1 cellular context compared by ENCODE assay signal in the genomic region with DNA sequence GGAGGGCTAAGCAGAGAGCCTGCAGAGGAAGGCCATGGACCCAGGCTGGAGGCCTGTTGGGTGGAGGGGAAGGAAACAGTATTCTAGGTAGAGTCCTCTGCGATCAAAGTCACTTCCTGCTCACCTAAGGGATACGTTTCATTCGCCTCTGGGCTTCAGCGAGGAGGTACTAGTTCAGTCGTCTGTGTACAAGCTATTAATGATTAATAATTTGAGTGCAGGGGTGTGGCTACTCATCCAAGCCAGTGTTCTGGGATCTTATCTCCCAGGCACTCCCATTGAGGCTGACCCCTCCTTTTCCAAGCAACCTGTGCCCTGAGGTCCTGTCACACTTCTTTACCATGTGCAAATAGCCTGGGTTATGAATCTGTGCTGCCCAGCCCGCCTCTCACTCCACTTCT.
TF ChIP-seq lines count a peak whose summit lies in the region.

No MANE protein-coding gene starts in this region.

TF ChIP-seq in HepG2, 621 proteins besides CTCF, POLR2A, EP300 and RAD21 (continued from another document and continues in another):
- TF ChIP-seq, protein P1, sequence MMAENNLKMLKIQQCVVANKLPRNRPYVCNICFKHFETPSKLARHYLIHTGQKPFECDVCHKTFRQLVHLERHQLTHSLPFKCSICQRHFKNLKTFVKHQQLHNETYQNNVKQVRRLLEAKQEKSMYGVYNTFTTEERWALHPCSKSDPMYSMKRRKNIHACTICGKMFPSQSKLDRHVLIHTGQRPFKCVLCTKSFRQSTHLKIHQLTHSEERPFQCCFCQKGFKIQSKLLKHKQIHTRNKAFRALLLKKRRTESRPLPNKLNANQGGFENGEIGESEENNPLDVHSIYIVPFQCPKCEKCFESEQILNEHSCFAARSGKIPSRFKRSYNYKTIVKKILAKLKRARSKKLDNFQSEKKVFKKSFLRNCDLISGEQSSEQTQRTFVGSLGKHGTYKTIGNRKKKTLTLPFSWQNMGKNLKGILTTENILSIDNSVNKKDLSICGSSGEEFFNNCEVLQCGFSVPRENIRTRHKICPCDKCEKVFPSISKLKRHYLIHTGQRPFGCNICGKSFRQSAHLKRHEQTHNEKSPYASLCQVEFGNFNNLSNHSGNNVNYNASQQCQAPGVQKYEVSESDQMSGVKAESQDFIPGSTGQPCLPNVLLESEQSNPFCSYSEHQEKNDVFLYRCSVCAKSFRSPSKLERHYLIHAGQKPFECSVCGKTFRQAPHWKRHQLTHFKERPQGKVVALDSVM (CRISPR knock-in tag; IDR thresholded peaks at IDR 0.05) = no peak
- no peak for TF ChIP-seq ZNF333 (CRISPR knock-in tag; IDR thresholded peaks at IDR 0.05; ENCODE audit: borderline replicate concordance)
- no peak for TF ChIP-seq XBP1 (CRISPR knock-in tag; IDR thresholded peaks at IDR 0.05)
- no peak for TF ChIP-seq ATF7-NPFF (CRISPR knock-in tag; IDR thresholded peaks at IDR 0.05; ENCODE audit: low read depth)
- TF ChIP-seq, protein P2, sequence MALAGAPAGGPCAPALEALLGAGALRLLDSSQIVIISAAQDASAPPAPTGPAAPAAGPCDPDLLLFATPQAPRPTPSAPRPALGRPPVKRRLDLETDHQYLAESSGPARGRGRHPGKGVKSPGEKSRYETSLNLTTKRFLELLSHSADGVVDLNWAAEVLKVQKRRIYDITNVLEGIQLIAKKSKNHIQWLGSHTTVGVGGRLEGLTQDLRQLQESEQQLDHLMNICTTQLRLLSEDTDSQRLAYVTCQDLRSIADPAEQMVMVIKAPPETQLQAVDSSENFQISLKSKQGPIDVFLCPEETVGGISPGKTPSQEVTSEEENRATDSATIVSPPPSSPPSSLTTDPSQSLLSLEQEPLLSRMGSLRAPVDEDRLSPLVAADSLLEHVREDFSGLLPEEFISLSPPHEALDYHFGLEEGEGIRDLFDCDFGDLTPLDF (CRISPR knock-in tag; IDR thresholded peaks at IDR 0.05) = no peak
- peak; percentile 41; the same call in 1 of the 2 replicates for TF ChIP-seq RXRB (CRISPR knock-in tag; IDR thresholded peaks at IDR 0.05; ENCODE audit: borderline replicate concordance)
- no peak for TF ChIP-seq MEIS1 (CRISPR knock-in tag; IDR thresholded peaks at IDR 0.05; ENCODE audit: borderline replicate concordance)
- TF ChIP-seq ZNF883 (CRISPR knock-in tag; IDR thresholded peaks at IDR 0.05; ENCODE audit: not compliant biosample characterization) = no peak
- TF ChIP-seq, protein P3, sequence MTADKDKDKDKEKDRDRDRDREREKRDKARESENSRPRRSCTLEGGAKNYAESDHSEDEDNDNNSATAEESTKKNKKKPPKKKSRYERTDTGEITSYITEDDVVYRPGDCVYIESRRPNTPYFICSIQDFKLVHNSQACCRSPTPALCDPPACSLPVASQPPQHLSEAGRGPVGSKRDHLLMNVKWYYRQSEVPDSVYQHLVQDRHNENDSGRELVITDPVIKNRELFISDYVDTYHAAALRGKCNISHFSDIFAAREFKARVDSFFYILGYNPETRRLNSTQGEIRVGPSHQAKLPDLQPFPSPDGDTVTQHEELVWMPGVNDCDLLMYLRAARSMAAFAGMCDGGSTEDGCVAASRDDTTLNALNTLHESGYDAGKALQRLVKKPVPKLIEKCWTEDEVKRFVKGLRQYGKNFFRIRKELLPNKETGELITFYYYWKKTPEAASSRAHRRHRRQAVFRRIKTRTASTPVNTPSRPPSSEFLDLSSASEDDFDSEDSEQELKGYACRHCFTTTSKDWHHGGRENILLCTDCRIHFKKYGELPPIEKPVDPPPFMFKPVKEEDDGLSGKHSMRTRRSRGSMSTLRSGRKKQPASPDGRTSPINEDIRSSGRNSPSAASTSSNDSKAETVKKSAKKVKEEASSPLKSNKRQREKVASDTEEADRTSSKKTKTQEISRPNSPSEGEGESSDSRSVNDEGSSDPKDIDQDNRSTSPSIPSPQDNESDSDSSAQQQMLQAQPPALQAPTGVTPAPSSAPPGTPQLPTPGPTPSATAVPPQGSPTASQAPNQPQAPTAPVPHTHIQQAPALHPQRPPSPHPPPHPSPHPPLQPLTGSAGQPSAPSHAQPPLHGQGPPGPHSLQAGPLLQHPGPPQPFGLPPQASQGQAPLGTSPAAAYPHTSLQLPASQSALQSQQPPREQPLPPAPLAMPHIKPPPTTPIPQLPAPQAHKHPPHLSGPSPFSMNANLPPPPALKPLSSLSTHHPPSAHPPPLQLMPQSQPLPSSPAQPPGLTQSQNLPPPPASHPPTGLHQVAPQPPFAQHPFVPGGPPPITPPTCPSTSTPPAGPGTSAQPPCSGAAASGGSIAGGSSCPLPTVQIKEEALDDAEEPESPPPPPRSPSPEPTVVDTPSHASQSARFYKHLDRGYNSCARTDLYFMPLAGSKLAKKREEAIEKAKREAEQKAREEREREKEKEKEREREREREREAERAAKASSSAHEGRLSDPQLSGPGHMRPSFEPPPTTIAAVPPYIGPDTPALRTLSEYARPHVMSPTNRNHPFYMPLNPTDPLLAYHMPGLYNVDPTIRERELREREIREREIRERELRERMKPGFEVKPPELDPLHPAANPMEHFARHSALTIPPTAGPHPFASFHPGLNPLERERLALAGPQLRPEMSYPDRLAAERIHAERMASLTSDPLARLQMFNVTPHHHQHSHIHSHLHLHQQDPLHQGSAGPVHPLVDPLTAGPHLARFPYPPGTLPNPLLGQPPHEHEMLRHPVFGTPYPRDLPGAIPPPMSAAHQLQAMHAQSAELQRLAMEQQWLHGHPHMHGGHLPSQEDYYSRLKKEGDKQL (CRISPR knock-in tag; IDR thresholded peaks at IDR 0.05; ENCODE audit: low read depth) = no peak
- no peak for TF ChIP-seq NR2C2 (CRISPR knock-in tag; IDR thresholded peaks at IDR 0.05; ENCODE audit: borderline replicate concordance)
- TF ChIP-seq, protein P4, sequence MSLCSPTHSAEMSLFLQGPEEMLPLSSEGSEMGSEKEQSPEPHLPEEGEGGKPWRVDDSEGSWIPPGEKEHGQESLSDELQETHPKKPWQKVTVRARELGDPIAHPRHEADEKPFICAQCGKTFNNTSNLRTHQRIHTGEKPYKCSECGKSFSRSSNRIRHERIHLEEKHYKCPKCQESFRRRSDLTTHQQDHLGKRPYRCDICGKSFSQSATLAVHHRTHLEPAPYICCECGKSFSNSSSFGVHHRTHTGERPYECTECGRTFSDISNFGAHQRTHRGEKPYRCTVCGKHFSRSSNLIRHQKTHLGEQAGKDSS (CRISPR knock-in tag; IDR thresholded peaks at IDR 0.05; ENCODE audit: borderline replicate concordance, low read depth) = no peak
- no peak for TF ChIP-seq ZNF20 (CRISPR knock-in tag; IDR thresholded peaks at IDR 0.05)
- no peak for TF ChIP-seq ZNF713 (CRISPR knock-in tag; IDR thresholded peaks at IDR 0.05)
- TF ChIP-seq, protein P5, sequence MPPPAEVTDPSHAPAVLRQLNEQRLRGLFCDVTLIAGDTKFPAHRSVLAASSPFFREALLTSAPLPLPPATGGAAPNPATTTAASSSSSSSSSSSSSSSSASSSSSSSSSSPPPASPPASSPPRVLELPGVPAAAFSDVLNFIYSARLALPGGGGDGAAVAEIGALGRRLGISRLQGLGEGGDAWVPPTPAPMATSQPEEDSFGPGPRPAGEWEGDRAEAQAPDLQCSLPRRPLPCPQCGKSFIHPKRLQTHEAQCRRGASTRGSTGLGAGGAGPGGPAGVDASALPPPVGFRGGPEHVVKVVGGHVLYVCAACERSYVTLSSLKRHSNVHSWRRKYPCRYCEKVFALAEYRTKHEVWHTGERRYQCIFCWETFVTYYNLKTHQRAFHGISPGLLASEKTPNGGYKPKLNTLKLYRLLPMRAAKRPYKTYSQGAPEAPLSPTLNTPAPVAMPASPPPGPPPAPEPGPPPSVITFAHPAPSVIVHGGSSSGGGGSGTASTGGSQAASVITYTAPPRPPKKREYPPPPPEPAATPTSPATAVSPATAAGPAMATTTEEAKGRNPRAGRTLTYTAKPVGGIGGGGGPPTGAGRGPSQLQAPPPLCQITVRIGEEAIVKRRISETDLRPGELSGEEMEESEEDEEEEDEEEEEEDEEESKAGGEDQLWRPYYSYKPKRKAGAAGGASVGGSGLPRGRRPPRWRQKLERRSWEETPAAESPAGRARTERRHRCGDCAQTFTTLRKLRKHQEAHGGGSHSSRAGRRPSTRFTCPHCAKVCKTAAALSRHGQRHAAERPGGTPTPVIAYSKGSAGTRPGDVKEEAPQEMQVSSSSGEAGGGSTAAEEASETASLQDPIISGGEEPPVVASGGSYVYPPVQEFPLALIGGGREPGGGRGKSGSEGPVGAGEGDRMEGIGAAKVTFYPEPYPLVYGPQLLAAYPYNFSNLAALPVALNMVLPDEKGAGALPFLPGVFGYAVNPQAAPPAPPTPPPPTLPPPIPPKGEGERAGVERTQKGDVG (CRISPR knock-in tag; IDR thresholded peaks at IDR 0.05; ENCODE audit: borderline replicate concordance) = no peak
- TF ChIP-seq KDM5A (IDR thresholded peaks at IDR 0.05; ENCODE audit: borderline replicate concordance, low read length) = no peak
- TF ChIP-seq RFX1 (IDR thresholded peaks at IDR 0.05) = no peak
- no peak for TF ChIP-seq ZKSCAN8 (CRISPR knock-in tag; IDR thresholded peaks at IDR 0.05; ENCODE audit: borderline replicate concordance)
- TF ChIP-seq, protein P6, sequence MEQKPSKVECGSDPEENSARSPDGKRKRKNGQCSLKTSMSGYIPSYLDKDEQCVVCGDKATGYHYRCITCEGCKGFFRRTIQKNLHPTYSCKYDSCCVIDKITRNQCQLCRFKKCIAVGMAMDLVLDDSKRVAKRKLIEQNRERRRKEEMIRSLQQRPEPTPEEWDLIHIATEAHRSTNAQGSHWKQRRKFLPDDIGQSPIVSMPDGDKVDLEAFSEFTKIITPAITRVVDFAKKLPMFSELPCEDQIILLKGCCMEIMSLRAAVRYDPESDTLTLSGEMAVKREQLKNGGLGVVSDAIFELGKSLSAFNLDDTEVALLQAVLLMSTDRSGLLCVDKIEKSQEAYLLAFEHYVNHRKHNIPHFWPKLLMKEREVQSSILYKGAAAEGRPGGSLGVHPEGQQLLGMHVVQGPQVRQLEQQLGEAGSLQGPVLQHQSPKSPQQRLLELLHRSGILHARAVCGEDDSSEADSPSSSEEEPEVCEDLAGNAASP (CRISPR knock-in tag; IDR thresholded peaks at IDR 0.05; ENCODE audit: borderline replicate concordance) = no peak
- TF ChIP-seq ZNF792 (CRISPR knock-in tag; IDR thresholded peaks at IDR 0.05) = no peak
- TF ChIP-seq GLI4 (CRISPR knock-in tag; IDR thresholded peaks at IDR 0.05; ENCODE audit: borderline replicate concordance) = no peak
- TF ChIP-seq, protein P7, sequence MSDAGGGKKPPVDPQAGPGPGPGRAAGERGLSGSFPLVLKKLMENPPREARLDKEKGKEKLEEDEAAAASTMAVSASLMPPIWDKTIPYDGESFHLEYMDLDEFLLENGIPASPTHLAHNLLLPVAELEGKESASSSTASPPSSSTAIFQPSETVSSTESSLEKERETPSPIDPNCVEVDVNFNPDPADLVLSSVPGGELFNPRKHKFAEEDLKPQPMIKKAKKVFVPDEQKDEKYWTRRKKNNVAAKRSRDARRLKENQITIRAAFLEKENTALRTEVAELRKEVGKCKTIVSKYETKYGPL (CRISPR knock-in tag; IDR thresholded peaks at IDR 0.05) = no peak
- TF ChIP-seq HNRNPH1 (optimal IDR thresholded peaks at IDR 0.05; ENCODE audit: low read depth, low read length) = no peak
- TF ChIP-seq, protein P8, sequence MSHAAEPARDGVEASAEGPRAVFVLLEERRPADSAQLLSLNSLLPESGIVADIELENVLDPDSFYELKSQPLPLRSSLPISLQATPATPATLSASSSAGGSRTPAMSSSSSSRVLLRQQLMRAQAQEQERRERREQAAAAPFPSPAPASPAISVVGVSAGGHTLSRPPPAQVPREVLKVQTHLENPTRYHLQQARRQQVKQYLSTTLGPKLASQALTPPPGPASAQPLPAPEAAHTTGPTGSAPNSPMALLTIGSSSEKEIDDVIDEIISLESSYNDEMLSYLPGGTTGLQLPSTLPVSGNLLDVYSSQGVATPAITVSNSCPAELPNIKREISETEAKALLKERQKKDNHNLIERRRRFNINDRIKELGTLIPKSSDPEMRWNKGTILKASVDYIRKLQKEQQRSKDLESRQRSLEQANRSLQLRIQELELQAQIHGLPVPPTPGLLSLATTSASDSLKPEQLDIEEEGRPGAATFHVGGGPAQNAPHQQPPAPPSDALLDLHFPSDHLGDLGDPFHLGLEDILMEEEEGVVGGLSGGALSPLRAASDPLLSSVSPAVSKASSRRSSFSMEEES (CRISPR knock-in tag; IDR thresholded peaks at IDR 0.05) = no peak
- TF ChIP-seq ZNF766 (CRISPR knock-in tag; IDR thresholded peaks at IDR 0.05; ENCODE audit: borderline replicate concordance) = no peak
- no peak; the same call in 1 of the 2 replicates for TF ChIP-seq GABPA (IDR thresholded peaks at IDR 0.05; ENCODE audit: low read depth, low read length)
- peak; percentile 78 for TF ChIP-seq GABPA (CRISPR knock-in tag; IDR thresholded peaks at IDR 0.05; ENCODE audit: low read depth)
- TF ChIP-seq ELF3 (CRISPR knock-in tag; IDR thresholded peaks at IDR 0.05) = peak; percentile 69
- no peak for TF ChIP-seq ZNF841 (CRISPR knock-in tag; IDR thresholded peaks at IDR 0.05; ENCODE audit: borderline replicate concordance)
- no peak for TF ChIP-seq ZNF776 (CRISPR knock-in tag; IDR thresholded peaks at IDR 0.05)
- TF ChIP-seq, protein P9, sequence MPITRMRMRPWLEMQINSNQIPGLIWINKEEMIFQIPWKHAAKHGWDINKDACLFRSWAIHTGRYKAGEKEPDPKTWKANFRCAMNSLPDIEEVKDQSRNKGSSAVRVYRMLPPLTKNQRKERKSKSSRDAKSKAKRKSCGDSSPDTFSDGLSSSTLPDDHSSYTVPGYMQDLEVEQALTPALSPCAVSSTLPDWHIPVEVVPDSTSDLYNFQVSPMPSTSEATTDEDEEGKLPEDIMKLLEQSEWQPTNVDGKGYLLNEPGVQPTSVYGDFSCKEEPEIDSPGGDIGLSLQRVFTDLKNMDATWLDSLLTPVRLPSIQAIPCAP (CRISPR knock-in tag; IDR thresholded peaks at IDR 0.05; ENCODE audit: low read depth) = no peak
- no peak for TF ChIP-seq FOSL1 (CRISPR knock-in tag; IDR thresholded peaks at IDR 0.05; ENCODE audit: borderline replicate concordance)
- TF ChIP-seq ZFYVE20 (CRISPR knock-in tag; IDR thresholded peaks at IDR 0.05; ENCODE audit: borderline replicate concordance, low read depth) = no peak
- no peak for TF ChIP-seq NFIB (CRISPR knock-in tag; IDR thresholded peaks at IDR 0.05; ENCODE audit: borderline replicate concordance)
- TF ChIP-seq TMF1 (CRISPR knock-in tag; IDR thresholded peaks at IDR 0.05; ENCODE audit: low read depth) = no peak
- TF ChIP-seq TBX2 (CRISPR knock-in tag; IDR thresholded peaks at IDR 0.05; ENCODE audit: borderline replicate concordance) = no peak
- TF ChIP-seq TRIM24 (CRISPR knock-in tag; IDR thresholded peaks at IDR 0.05) = no peak
- TF ChIP-seq ZNF12 (CRISPR knock-in tag; IDR thresholded peaks at IDR 0.05) = no peak
- TF ChIP-seq ZSCAN21 (CRISPR knock-in tag; IDR thresholded peaks at IDR 0.05; ENCODE audit: borderline replicate concordance) = no peak
- no peak for TF ChIP-seq CHD4 (IDR thresholded peaks at IDR 0.05; ENCODE audit: borderline replicate concordance, low read length)
- TF ChIP-seq ZNF235 (CRISPR knock-in tag; IDR thresholded peaks at IDR 0.05; ENCODE audit: borderline replicate concordance) = no peak
